ENCODE assay signal across 8 cellular contexts in genomic region chr6:47047479-47048411, GRCh38. TPM values are rescaled to one million over a fixed set of nuclear protein-coding genes. Genes with fewer than 3 reads are reported as not detected.
DNase-seq lines count a peak whose midpoint lies in the region; ATAC-seq and TF ChIP-seq lines count a peak whose summit lies in the region.

No MANE protein-coding gene starts in this region.

- ATAC-seq in GM18861 (IDR thresholded peaks at IDR 0.05; ENCODE audit: unreplicated experiment), result peak; percentile 69
- ATAC-seq in HG03159 (IDR thresholded peaks at IDR 0.05; ENCODE audit: unreplicated experiment), result peak; percentile 89
- peak; percentile 71 for ATAC-seq in omental fat pad (ENCODE audit: low FRiP score)
- ATAC-seq in GM21717 (IDR thresholded peaks at IDR 0.05; ENCODE audit: unreplicated experiment), result no peak

- H3K4me3 ChIP-seq in WERI-Rb-1 (ENCODE audit: low read depth, low read length), result no peak overlapping the region

- DNase-seq in CMK (ENCODE audit: low read depth) (peak; percentile 68), NCI-H2227 (lab: John Stamatoyannopoulos, UW; ENCODE audit: unreplicated experiment) (peak; percentile 55), WERI-Rb-1 (peak; percentile 82), foreskin melanocyte (peak; percentile 60), omental fat pad (ENCODE audit: low spot score) (no peak)

- TF ChIP-seq CTCF in WERI-Rb-1 (IDR thresholded peaks at IDR 0.05; ENCODE audit: low read depth, low read length) (peak; percentile 86), omental fat pad (IDR thresholded peaks at IDR 0.05) (no peak)

- H3K27ac ChIP-seq in WERI-Rb-1, result no peak overlapping the region

- H3K36me3 ChIP-seq in WERI-Rb-1, result no peaks in the 10 kb centered on the region

- peaks cover 2% of the 10 kb centered on the region for H3K9me3 ChIP-seq in WERI-Rb-1 (ENCODE audit: severe bottlenecking)

- H3K27me3 ChIP-seq in WERI-Rb-1 (ENCODE audit: insufficient read depth, low read depth, severe bottlenecking), result no peaks in the 10 kb centered on the region

RNA-seq across cellular contexts. Expression of gene ADGRF1, which starts 5.6 kb away (rescaled TPM):
- not detected for total RNA-seq in omental fat pad
